Comparison of ENCODE assay signal across 8 cellular contexts in genomic region chr1:70354332-70355110, GRCh38. TPM values are rescaled to one million over a fixed set of nuclear protein-coding genes. Genes with fewer than 3 reads are reported as not detected.
DNase-seq lines count a peak whose midpoint lies in the region; ATAC-seq lines count a peak whose summit lies in the region.

Gene ANKRD13C, minus strand, starts transcription at chr1:70354722. Its CDS starts 314 bp downstream, at chr1:70354408.

- H3K27ac Mint-ChIP-seq in CD8-positive, alpha-beta memory T cell = peak within 1 kb of the TSS; percentile 95 to 100 (median 98)

- peaks cover 0 to 3% (median 0%) of the 10 kb centered on the region in 5 donors for H3K9me3 Mint-ChIP-seq in CD8-positive, alpha-beta memory T cell

- peaks cover 0 to 6% of the 10 kb centered on the region in 2 donors for H3K27me3 Mint-ChIP-seq in CD8-positive, alpha-beta memory T cell

- no peaks in the 10 kb centered on the region for H3K27me3 ChIP-seq in CD8-positive, alpha-beta memory T cell (ENCODE audit: insufficient read depth, low read length, poor library complexity, severe bottlenecking)
- no peaks in the 10 kb centered on the region for H3K27me3 ChIP-seq in effector memory CD4-positive, alpha-beta T cell (replicated peaks; ENCODE audit: control insufficient read depth, insufficient read depth, low read length, poor library complexity, severe bottlenecking)

- peak within 1 kb of the TSS; percentile 94 to 99 (median 96) for H3K4me3 Mint-ChIP-seq in CD8-positive, alpha-beta memory T cell

- no peaks in the 10 kb centered on the region for H3K9me3 ChIP-seq in CD8-positive, alpha-beta memory T cell (ENCODE audit: low read length)
- no peaks in the 10 kb centered on the region for H3K9me3 ChIP-seq in effector memory CD4-positive, alpha-beta T cell (ENCODE audit: control insufficient read depth, low read length)

- CTCF ChIA-PET in CD8-positive, alpha-beta memory T cell (lab: Charles Lee) = interaction anchor here (1.1 to 3.0 kb wide), 4 partner anchors 56 to 148 kb away, joined by 3 to 21 read pairs (median 4); partner anchors contain the start of gene CTH

- H3K36me3 Mint-ChIP-seq in CD8-positive, alpha-beta memory T cell = peaks cover 0 to 32% (median 1%) of the 10 kb centered on the region in 3 donors

- peak within 1 kb of the TSS; percentile 78 for H3K4me3 ChIP-seq in CD8-positive, alpha-beta memory T cell (ENCODE audit: low read length)
- peak within 1 kb of the TSS; percentile 96 for H3K4me3 ChIP-seq in effector memory CD4-positive, alpha-beta T cell (ENCODE audit: insufficient read depth, low read depth, low read length, poor library complexity, severe bottlenecking)

- peaks cover 43 to 61% (median 58%) of the 10 kb centered on the region in 3 donors for H3K4me1 Mint-ChIP-seq in CD8-positive, alpha-beta memory T cell

- POLR2A ChIA-PET in CD8-positive, alpha-beta memory T cell (lab: Charles Lee) = interaction anchor here (0.6 to 3.2 kb wide), 7 partner anchors 28 to 726 kb away, joined by 3 to 67 read pairs (median 3); partner anchors contain the start of genes CTH, LRRC40, SRSF11 and ZRANB2

- peaks cover 36% of the 10 kb centered on the region for H3K4me1 ChIP-seq in CD8-positive, alpha-beta memory T cell (ENCODE audit: insufficient read depth, low read length)
- peaks cover 10% of the 10 kb centered on the region for H3K4me1 ChIP-seq in effector memory CD4-positive, alpha-beta T cell (ENCODE audit: control insufficient read depth, insufficient read depth, low read length, poor library complexity, severe bottlenecking)

- ATAC-seq in GM19467 (IDR thresholded peaks at IDR 0.05; ENCODE audit: unreplicated experiment) = peak; percentile 93

- DNase-seq in CD8-positive, alpha-beta memory T cell = peak; percentile 81 to 95 (median 94)
- DNase-seq in HS-27A (ENCODE audit: low read depth) = peak; percentile 92
- DNase-seq in NK-92 (lab: John Stamatoyannopoulos, UW; ENCODE audit: unreplicated experiment) = peak; percentile 69
- DNase-seq in activated CD8-positive, alpha-beta memory T cell treated with anti-CD3 and anti-CD28 coated beads for 24 hours = peak; percentile 96
- peak; percentile 81 to 87 (median 87) for DNase-seq in effector memory CD4-positive, alpha-beta T cell
- DNase-seq in lung microvascular endothelial cell (ENCODE audit: low read depth in 2 of 2) = peak; percentile 96 to 97
- DNase-seq in stimulated activated CD4-positive, alpha-beta T cell treated with anti-CD3 and anti-CD28 coated beads, TNF-alpha, amount 100 ng/mL, for 48 hours (ENCODE audit: low read depth in 3 of 3) = peak; percentile 85 to 87 (median 86)

- H3K36me3 ChIP-seq in CD8-positive, alpha-beta memory T cell (ENCODE audit: insufficient read depth, low read length) = no peaks in the 10 kb centered on the region
- H3K36me3 ChIP-seq in effector memory CD4-positive, alpha-beta T cell (ENCODE audit: control insufficient read depth, insufficient read depth, low read length) = peaks cover 3% of the 10 kb centered on the region

- H3K27ac ChIP-seq in CD8-positive, alpha-beta memory T cell (ENCODE audit: low read depth, low read length) = peak within 1 kb of the TSS; percentile 98
- H3K27ac ChIP-seq in effector memory CD4-positive, alpha-beta T cell (ENCODE audit: insufficient read depth, low read length, poor library complexity, severe bottlenecking) = peak within 1 kb of the TSS; percentile 89

RNA-seq across cellular contexts. Expression of gene ANKRD13C, which starts in this region (rescaled TPM):
- total RNA-seq in CD8-positive, alpha-beta memory T cell = 10 to 100 TPM; 29.4 to 30.9 TPM
- 15.9 TPM for polyA plus RNA-seq in CD8-positive, alpha-beta memory T cell
- total RNA-seq in lung microvascular endothelial cell = 15.9 and 23.4 TPM in 2 replicates

Comparison
In these comparisons a context has a peak if more than half of its experiments do, and no peak if none do; other contexts are left out.
1. Peak in every context shown above with its lines: DNase-seq, ATAC-seq, H3K4me3 ChIP-seq and H3K27ac ChIP-seq.